Comparison of ENCODE assay signal across 1 cellular context in genomic region chr2:232483923-232484627, GRCh38.
TF ChIP-seq lines count a peak whose summit lies in the region.

No MANE protein-coding gene starts in this region.

TF ChIP-seq in H1, 55 proteins besides CTCF, POLR2A, EP300 and RAD21:
- TF ChIP-seq SP4 (IDR thresholded peaks at IDR 0.05; ENCODE audit: low read length) (no peak), EGR1 (IDR thresholded peaks at IDR 0.05; ENCODE audit: borderline replicate concordance, low read depth, low read length) (no peak), TAF7 (optimal IDR thresholded peaks at IDR 0.05; ENCODE audit: borderline replicate concordance, low read depth, low read length) (no peak), SIRT6 (IDR thresholded peaks at IDR 0.05; ENCODE audit: low read length) (no peak), SIN3A (conservative IDR thresholded peaks at IDR 0.05 in 1 of 2, IDR thresholded peaks at IDR 0.05 in 1 of 2; ENCODE audit: low read depth in 1 of 2, low read length in 2 of 2) (no peak)
